8 cellular contexts compared by ENCODE assay signal in genomic region chr17:49548506-49549310, GRCh38. TPM values are rescaled to one million over a fixed set of nuclear protein-coding genes. Genes with fewer than 3 reads are reported as not detected.
A peak's percentile ranks its signal among the peaks of the same experiment; 100 is the strongest.
DNase-seq lines count a peak whose midpoint lies in the region; ATAC-seq, FAIRE-seq and TF ChIP-seq lines count a peak whose summit lies in the region.

No MANE protein-coding gene starts in this region.

- H3K9me3 Mint-ChIP-seq in natural killer cell treated with Interleukin-12 subunit alpha and Interleukin-12 subunit beta and Interleukin-15 and Interleukin-18, amount 100 ng/mL, for 72 hours = no peaks in the 10 kb centered on the region

- H4K20me1 ChIP-seq in HepG2 (ENCODE audit: insufficient read depth, low read length) = no peaks in the 10 kb centered on the region

- H3K36me3 ChIP-seq in breast epithelium (no peaks in the 10 kb centered on the region), HepG2 (replicated peaks in 1 of 2; ENCODE audit: control insufficient read depth in 1 of 2, insufficient read depth in 2 of 2, low read length in 2 of 2) (no peaks in the 10 kb centered on the region)

- intact Hi-C loops in breast epithelium (cut with DNase I; ENCODE audit: low total_unique reads) = loop anchor here (5.0 kb wide), 2 partner anchors 111 to 331 kb away; no protein-coding TSS in a partner anchor
- intact Hi-C loops in HepG2 (cut with micrococcal nuclease; ENCODE audit: unreplicated experiment) = loop anchor here (1.0 to 2.0 kb wide), 4 partner anchors 34 to 140 kb away; no protein-coding TSS in a partner anchor

- no peaks in the 10 kb centered on the region for H3K27me3 ChIP-seq in HL-60 (ENCODE audit: insufficient read depth, poor library complexity, severe bottlenecking)
- H3K27me3 ChIP-seq in breast epithelium = no peaks in the 10 kb centered on the region
- H3K27me3 ChIP-seq in HepG2 (ENCODE audit: control insufficient read depth in 1 of 2, insufficient read depth in 2 of 2, low read length in 2 of 2) = peaks cover 9 to 66% of the 10 kb centered on the region in 2 experiments

- ATAC-seq in HepG2 (peak; percentile 74), GM21367 (IDR thresholded peaks at IDR 0.05; ENCODE audit: unreplicated experiment) (no peak)
- ATAC-seq in natural killer cell treated with Interleukin-12 subunit alpha and Interleukin-12 subunit beta and Interleukin-15 and Interleukin-18, amount 100 ng/mL, for 72 hours = no peak

- H3K4me2 ChIP-seq in HepG2 (ENCODE audit: low read depth, low read length) = no peak overlapping the region

- H3K4me1 ChIP-seq in breast epithelium = peaks cover 0 to 9% of the 10 kb centered on the region in 2 donors
- H3K4me1 ChIP-seq in HepG2 (ENCODE audit: insufficient read depth, low read length) = peaks cover 14% of the 10 kb centered on the region

- in situ Hi-C loops in HepG2 (cut with HindIII; ENCODE audit: extremely low pct_ligation_motif_present, low pct_unique_long_range_greater_than_20kb) = loop anchor here (5.0 to 10.0 kb wide), 2 partner anchors 111 to 234 kb away; no protein-coding TSS in a partner anchor

- no TSS peak for BruUV-seq in HepG2 (replicated peaks; lab: Mats Ljungman, UMichigan)

- H3K9ac ChIP-seq in HepG2 (ENCODE audit: insufficient read depth, low read depth, low read length) = no peak overlapping the region

- H3K36me3 Mint-ChIP-seq in natural killer cell treated with Interleukin-12 subunit alpha and Interleukin-12 subunit beta and Interleukin-15 and Interleukin-18, amount 100 ng/mL, for 72 hours = no peaks in the 10 kb centered on the region

- WGBS in HepG2 (ENCODE audit: low lambda C conversion rate) = 37% methylated on average over 6 of the region's 8 CpGs

- H3K79me2 ChIP-seq in HepG2 (ENCODE audit: insufficient read depth, low read length) = no peaks in the 10 kb centered on the region

- POLR2A ChIA-PET in HepG2 (lab: Yijun Ruan, JAX) = no interaction called here

- TF ChIP-seq POLR2A in breast epithelium (IDR thresholded peaks at IDR 0.05) (no peak), HepG2 (IDR thresholded peaks at IDR 0.05; ENCODE audit: insufficient read depth in 1 of 2, low read depth in 2 of 2, low read length in 2 of 2) (no peak)

- DNase-seq in COLO668 (lab: John Stamatoyannopoulos, UW; ENCODE audit: unreplicated experiment) (peak; percentile 3), HL-60 (ENCODE audit: low read depth in 1 of 2, low spot score in 1 of 2) (no peak), breast epithelium (ENCODE audit: low spot score in 2 of 2) (no peak), HepG2 (ENCODE audit: low spot score) (peak; percentile 45), T-helper 2 cell (no peak)
- DNase-seq in stimulated activated CD4-positive, alpha-beta T cell treated with anti-CD3 and anti-CD28 coated beads, Interleukin-2, amount 100 ng/mL, for 24 hours = no peak
- DNase-seq in natural killer cell treated with Interleukin-12 subunit alpha and Interleukin-12 subunit beta and Interleukin-15 and Interleukin-18, amount 100 ng/mL, for 72 hours (ENCODE audit: low spot score) = no peak

- CTCF ChIA-PET in HepG2 (lab: Yijun Ruan, JAX; ENCODE audit: low intra/inter-chr PET ratio, low total read pairs) = interaction anchor here (1.2 to 1.9 kb wide), 3 partner anchors 52 to 141 kb away, joined by 4 to 15 read pairs (median 9); no protein-coding TSS in a partner anchor

- TF ChIP-seq RAD21 in HepG2 (CRISPR knock-in tag; IDR thresholded peaks at IDR 0.05) = peak; percentile 74

- H3K4me1 Mint-ChIP-seq in natural killer cell treated with Interleukin-12 subunit alpha and Interleukin-12 subunit beta and Interleukin-15 and Interleukin-18, amount 100 ng/mL, for 72 hours (ENCODE audit: low read depth in 2 of 2) = peaks cover 8% of the 10 kb centered on the region in 2 donors

- no peak overlapping the region for H2AFZ ChIP-seq in HepG2 (ENCODE audit: low read length)

- H3K27ac ChIP-seq in HL-60 (replicated peaks) = no peak overlapping the region
- no peak overlapping the region for H3K27ac ChIP-seq in breast epithelium
- H3K27ac ChIP-seq in HepG2 (ENCODE audit: extremely low read length, insufficient read depth, low read length) = no peak overlapping the region

- H3K4me3 Mint-ChIP-seq in natural killer cell treated with Interleukin-12 subunit alpha and Interleukin-12 subunit beta and Interleukin-15 and Interleukin-18, amount 100 ng/mL, for 72 hours = no peak overlapping the region

- TF ChIP-seq EP300 in HepG2 (IDR thresholded peaks at IDR 0.05; ENCODE audit: low read depth in 2 of 2, low read length in 2 of 2) (no peak), HepG2 (CRISPR knock-in tag; IDR thresholded peaks at IDR 0.05; ENCODE audit: borderline replicate concordance) (peak; percentile 22; the same call in 1 of the 2 replicates)

- no peak for FAIRE-seq in HepG2 (lab: Jason Lieb, UNC)

- H3K27me3 Mint-ChIP-seq in natural killer cell treated with Interleukin-12 subunit alpha and Interleukin-12 subunit beta and Interleukin-15 and Interleukin-18, amount 100 ng/mL, for 72 hours = peaks cover 6% of the 10 kb centered on the region in 2 donors

- H3K9me3 ChIP-seq in breast epithelium (no peaks in the 10 kb centered on the region), HepG2 (ENCODE audit: low read length) (no peaks in the 10 kb centered on the region)

- H3K4me3 ChIP-seq in HL-60 (replicated peaks; ENCODE audit: insufficient read depth, low read length) (no peak overlapping the region), breast epithelium (no peak overlapping the region), HepG2 (replicated peaks in 1 of 3; ENCODE audit: insufficient read depth in 1 of 3, low read depth in 2 of 3, low read length in 3 of 3) (no peak overlapping the region)

- H3K27ac Mint-ChIP-seq in natural killer cell treated with Interleukin-12 subunit alpha and Interleukin-12 subunit beta and Interleukin-15 and Interleukin-18, amount 100 ng/mL, for 72 hours = peak overlapping the region in 1 of 2 donors; percentile 70

- TF ChIP-seq CTCF in HL-60 (IDR thresholded peaks at IDR 0.05; ENCODE audit: insufficient read depth, low read length) (peak; percentile 19), breast epithelium (IDR thresholded peaks at IDR 0.05) (peak in 2 of 3 donors; percentile 33 to 72), HepG2 (CRISPR knock-in tag; IDR thresholded peaks at IDR 0.05) (peak; percentile 88)

RNA-seq across cellular contexts. Expression of gene NXPH3, which starts 27.0 kb away (rescaled TPM):
- 1 to 10 TPM; 3.5 to 7.5 (median 4.5) TPM for total RNA-seq in breast epithelium
- total RNA-seq in HepG2 (2016; rRNA removed; fragmentation: Illumina TruSeq; extraction: Trizol) = 0.04 and 0.08 TPM in 2 replicates
- total RNA-seq in HepG2 (2016; cell fraction: cytosol; rRNA removed; fragmentation: Illumina TruSeq; extraction: Trizol; ENCODE audit: low read depth) = not detected in 2 replicates
- 0.10 and 0.11 TPM in 2 replicates for total RNA-seq in HepG2 (2016; cell fraction: insoluble cytoplasmic fraction; rRNA removed; fragmentation: Illumina TruSeq; extraction: Trizol)
- total RNA-seq in HepG2 (2016; cell fraction: membrane; rRNA removed; fragmentation: Illumina TruSeq; extraction: Trizol) = not detected in 2 replicates
- not detected in 2 replicates for total RNA-seq in HepG2 (2016; cell fraction: nucleus; rRNA removed; fragmentation: Illumina TruSeq; extraction: Trizol)
- 0.48 and 0.58 TPM in 2 replicates for polyA plus RNA-seq in HepG2 (2011; rRNA removed)
- 0.31 and 0.54 TPM in 2 replicates for polyA plus RNA-seq in HepG2 (2011; cell fraction: cytosol; rRNA removed)
- polyA plus RNA-seq in HepG2 (2011; cell fraction: nucleus; rRNA removed) = 0.52 and 0.95 TPM in 2 replicates
- 0.24 and 0.31 TPM in 2 replicates for polyA plus RNA-seq in HepG2 (2012)
- polyA plus RNA-seq in HepG2 (2016; cell fraction: cytosol; fragmentation: Illumina TruSeq; extraction: Trizol; ENCODE audit: low read depth) = not detected in 2 replicates
- not detected in 2 replicates for polyA plus RNA-seq in HepG2 (2016; cell fraction: insoluble cytoplasmic fraction; fragmentation: Illumina TruSeq; extraction: Trizol; ENCODE audit: low read depth)
- 0.12 TPM in 1 of 2 replicates, not detected in the other for polyA plus RNA-seq in HepG2 (2016; cell fraction: membrane; fragmentation: Illumina TruSeq; extraction: Trizol; ENCODE audit: low read depth)
- 0.16 TPM in 1 of 2 replicates, not detected in the other for polyA plus RNA-seq in HepG2 (2016; cell fraction: nucleus; fragmentation: Illumina TruSeq; extraction: Trizol; ENCODE audit: insufficient read depth, low read depth)
- polyA minus RNA-seq in HepG2 (2011; rRNA and poly(A)+ RNA removed; ENCODE audit: low replicate concordance) = 0.28 TPM in 1 of 2 replicates, not detected in the other
- not detected in 2 replicates for polyA minus RNA-seq in HepG2 (2011; cell fraction: cytosol; rRNA and poly(A)+ RNA removed)
- polyA minus RNA-seq in HepG2 (2011; cell fraction: nucleus; rRNA and poly(A)+ RNA removed) = 0.26 and 0.50 TPM in 2 replicates
- total RNA-seq in natural killer cell treated with Interleukin-12 subunit alpha and Interleukin-12 subunit beta and Interleukin-15 and Interleukin-18, amount 100 ng/mL, for 72 hours = not detected

RNA-seq across cellular contexts. Expression of gene NGFR, which starts 53.6 kb away (rescaled TPM):
- 10 to 100 TPM in 2 of 3 donors, 1 to 10 TPM in 1; 3.4 to 27.8 (median 17.7) TPM for total RNA-seq in breast epithelium
- total RNA-seq in HepG2 (2016; rRNA removed; fragmentation: Illumina TruSeq; extraction: Trizol) = 0.41 and 1.1 TPM in 2 replicates
- 0.10 TPM in 1 of 2 replicates, not detected in the other for total RNA-seq in HepG2 (2016; cell fraction: cytosol; rRNA removed; fragmentation: Illumina TruSeq; extraction: Trizol; ENCODE audit: low read depth)
- 0.30 and 1.4 TPM in 2 replicates for total RNA-seq in HepG2 (2016; cell fraction: insoluble cytoplasmic fraction; rRNA removed; fragmentation: Illumina TruSeq; extraction: Trizol)
- 0.21 and 0.40 TPM in 2 replicates for total RNA-seq in HepG2 (2016; cell fraction: membrane; rRNA removed; fragmentation: Illumina TruSeq; extraction: Trizol)
- total RNA-seq in HepG2 (2016; cell fraction: nucleus; rRNA removed; fragmentation: Illumina TruSeq; extraction: Trizol) = 1.3 and 1.6 TPM in 2 replicates
- polyA plus RNA-seq in HepG2 (2011; rRNA removed) = 1.8 and 2.7 TPM in 2 replicates
- 1.9 and 2.8 TPM in 2 replicates for polyA plus RNA-seq in HepG2 (2011; cell fraction: cytosol; rRNA removed)
- polyA plus RNA-seq in HepG2 (2011; cell fraction: nucleus; rRNA removed) = 1.5 and 2.5 TPM in 2 replicates
- polyA plus RNA-seq in HepG2 (2012) = 0.27 and 1.0 TPM in 2 replicates
- 0.11 and 0.15 TPM in 2 replicates for polyA plus RNA-seq in HepG2 (2016; cell fraction: cytosol; fragmentation: Illumina TruSeq; extraction: Trizol; ENCODE audit: low read depth)
- polyA plus RNA-seq in HepG2 (2016; cell fraction: insoluble cytoplasmic fraction; fragmentation: Illumina TruSeq; extraction: Trizol; ENCODE audit: low read depth) = 0.46 and 0.72 TPM in 2 replicates
- 0.15 and 0.29 TPM in 2 replicates for polyA plus RNA-seq in HepG2 (2016; cell fraction: membrane; fragmentation: Illumina TruSeq; extraction: Trizol; ENCODE audit: low read depth)
- polyA plus RNA-seq in HepG2 (2016; cell fraction: nucleus; fragmentation: Illumina TruSeq; extraction: Trizol; ENCODE audit: insufficient read depth, low read depth) = 4.1 and 4.2 TPM in 2 replicates
- polyA minus RNA-seq in HepG2 (2011; rRNA and poly(A)+ RNA removed; ENCODE audit: low replicate concordance) = 0.07 and 4.0 TPM in 2 replicates
- 1.2 and 1.3 TPM in 2 replicates for polyA minus RNA-seq in HepG2 (2011; cell fraction: cytosol; rRNA and poly(A)+ RNA removed)
- 0.39 and 0.62 TPM in 2 replicates for polyA minus RNA-seq in HepG2 (2011; cell fraction: nucleus; rRNA and poly(A)+ RNA removed)
- under 1 TPM in 1 of 2 donors, not detected in 1; 0.26 TPM for total RNA-seq in natural killer cell treated with Interleukin-12 subunit alpha and Interleukin-12 subunit beta and Interleukin-15 and Interleukin-18, amount 100 ng/mL, for 72 hours

Comparison
In these comparisons a context has a peak if more than half of its experiments do, and no peak if none do; other contexts are left out.
1. DNase-seq: peak in COLO668 (single experiment) and HepG2 (single experiment); none in HL-60 (0 of 2), breast epithelium (0 of 2), stimulated activated CD4-positive, alpha-beta T cell treated with anti-CD3 and anti-CD28 coated beads, Interleukin-2, amount 100 ng/mL, for 24 hours (0 of 2), natural killer cell treated with Interleukin-12 subunit alpha and Interleukin-12 subunit beta and Interleukin-15 and Interleukin-18, amount 100 ng/mL, for 72 hours (single experiment) and T-helper 2 cell (0 of 5).
2. CTCF ChIP-seq: peak in every context shown above with its lines; median percentile 88 in HepG2; 52 in breast epithelium; 19 in HL-60.